Comparison of ENCODE assay signal across 21 cellular contexts in the genomic region with DNA sequence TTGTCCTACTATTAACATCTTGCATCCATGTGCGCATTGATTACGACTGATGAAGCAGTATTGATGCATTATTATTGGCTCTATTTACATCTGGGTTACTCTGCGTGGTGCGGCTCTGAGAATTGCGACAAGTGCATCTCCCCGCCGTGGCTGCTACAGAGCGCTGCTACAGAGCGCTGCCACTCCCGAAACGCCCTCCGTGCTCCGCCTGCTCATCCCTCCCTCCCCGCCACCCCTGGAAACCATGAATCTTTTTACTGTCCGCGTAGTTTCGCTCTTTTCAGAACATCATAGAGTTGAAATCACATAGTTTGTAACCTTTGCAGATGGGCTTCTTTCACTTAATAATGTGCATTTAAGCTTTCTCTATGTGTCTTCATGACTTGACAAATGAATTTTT.
"Had no signal": no experiment of that assay in that cellular context is flagged by ENCODE, and none has a peak within 500 bp of the region (broad histone marks: within the 10 kb centered on the region; RNA-seq: fewer than 3 reads in every experiment).

No MANE protein-coding gene starts in this region.

- H3K36me3 ChIP-seq: MG63 had no signal

- H3K9me3 ChIP-seq: MG63, SK-N-SH had no signal

- H3K27me3 ChIP-seq: MG63 had no signal

- H3K4me3 ChIP-seq: MG63 had no signal

- H3K4me2 ChIP-seq: SK-N-SH had no signal

- H3K27ac ChIP-seq: RWPE1 had no signal

- DNase-seq: Karpas-422, KG1, MG63, NCI-H1092, NCI-H1105 treated with DMSO at 0.1 percent for 48 hours, NCI-H1417 treated with DMSO at 0.1 percent for 48 hours, NCI-H146, NCI-H1694 treated with DMSO at 0.1 percent for 48 hours, NCI-H1930, NCI-H2081, NCI-H2107, NCI-H226, NCI-H446, NCI-H510A, NCI-H524 treated with DMSO at 0.1 percent for 48 hours, NCI-H69, NCI-H774, SHP77, SK-N-SH, SW 1271 had no signal
